In the genomic region with DNA sequence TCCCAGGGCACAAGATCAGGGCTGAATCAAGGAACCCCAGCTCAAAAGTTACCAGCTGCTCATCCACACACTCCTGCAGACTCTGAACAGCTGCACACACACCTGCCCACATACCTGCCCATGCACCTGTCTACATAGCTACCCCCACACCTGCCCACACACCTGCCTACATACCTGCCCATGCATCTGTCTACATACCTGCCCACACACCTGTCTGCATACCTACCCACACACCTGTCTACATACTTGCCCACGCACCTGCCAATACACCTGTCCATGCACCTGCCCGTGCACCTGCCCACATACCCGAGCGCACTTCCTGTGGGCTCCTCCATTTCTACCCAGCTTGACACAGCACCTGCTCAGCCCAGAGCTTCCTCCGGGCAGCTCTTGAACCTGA, we compare ENCODE assay signal across 21 cellular contexts.
DNase-seq lines count a peak whose midpoint lies in the region; ATAC-seq and FAIRE-seq lines count a peak whose summit lies in the region.
"Had no signal": no experiment of that assay in that cellular context is flagged by ENCODE, and none has a peak within 500 bp of the region (broad histone marks: within the 10 kb centered on the region; RNA-seq: fewer than 3 reads in every experiment).

No MANE protein-coding gene starts in this region.

- no peak overlapping the region for H2AK5ac ChIP-seq in mesenchymal stem cell (ENCODE audit: low read length, severe bottlenecking)

- H3K27me3 Mint-ChIP-seq in activated CD8-positive, alpha-beta T cell treated with anti-CD3 and anti-CD28 coated beads, Interleukin-2, amount 10 ng/mL, durations not matched to agents 7 days and 5 days (ENCODE audit: low read depth): no peaks in the 10 kb centered on the region
- H3K27me3 Mint-ChIP-seq: IgD-negative memory B cell had no signal

- no peaks in the 10 kb centered on the region for H3K4me1 ChIP-seq in mesenchymal stem cell (ENCODE audit: control insufficient read depth, insufficient read depth, low read depth, low read length)
- H3K4me1 ChIP-seq: A549 had no signal

- FAIRE-seq in HTR-8/SVneo (lab: Jason Lieb, UNC): peak; percentile 69
- FAIRE-seq: A549 had no signal

- H3K23ac ChIP-seq in mesenchymal stem cell (ENCODE audit: low read length in 2 of 2): no peak overlapping the region

- no peak overlapping the region for H3K14ac ChIP-seq in mesenchymal stem cell (ENCODE audit: low read length in 2 of 2)

- H3K9ac ChIP-seq in mesenchymal stem cell (ENCODE audit: low read length): no peak overlapping the region
- H3K9ac ChIP-seq: BLaER1, GM23248 had no signal

- H3K9me3 Mint-ChIP-seq in activated CD8-positive, alpha-beta T cell treated with anti-CD3 and anti-CD28 coated beads, Interleukin-2, amount 10 ng/mL, durations not matched to agents 7 days and 5 days (ENCODE audit: insufficient read depth): no peaks in the 10 kb centered on the region
- H3K9me3 Mint-ChIP-seq in activated naive CD4-positive, alpha-beta T cell treated with anti-CD3 and anti-CD28 coated beads, Interleukin-2, amount 50 U/mL, for 72 hours: no peaks in the 10 kb centered on the region
- H3K9me3 Mint-ChIP-seq: CD4-positive, alpha-beta memory T cell had no signal

- no peak overlapping the region for H3K27ac Mint-ChIP-seq in activated CD8-positive, alpha-beta T cell treated with anti-CD3 and anti-CD28 coated beads, Interleukin-2, amount 10 ng/mL, durations not matched to agents 7 days and 5 days
- H3K27ac Mint-ChIP-seq in activated naive CD4-positive, alpha-beta T cell treated with anti-CD3 and anti-CD28 coated beads, Interleukin-2, amount 50 U/mL, for 72 hours: no peak overlapping the region
- H3K27ac Mint-ChIP-seq: IgD-negative memory B cell had no signal

- H2BK12ac ChIP-seq in mesenchymal stem cell (ENCODE audit: low read length in 2 of 2): no peak overlapping the region

- POLR2A ChIA-PET in activated CD8-positive, alpha-beta T cell treated with anti-CD3 and anti-CD28 coated beads, Interleukin-2, amount 10 ng/mL, durations not matched to agents 7 days and 5 days (lab: Charles Lee): no interaction called here

- no peak for ATAC-seq in activated CD8-positive, alpha-beta T cell treated with anti-CD3 and anti-CD28 coated beads, Interleukin-2, amount 10 ng/mL, durations not matched to agents 7 days and 5 days
- no peak for ATAC-seq in activated naive CD4-positive, alpha-beta T cell treated with anti-CD3 and anti-CD28 coated beads, Interleukin-2, amount 50 U/mL, for 72 hours
- ATAC-seq: A549 had no signal

- no peak overlapping the region for H2BK120ac ChIP-seq in mesenchymal stem cell (ENCODE audit: low read depth, low read length)

- H3K4me3 Mint-ChIP-seq in activated CD8-positive, alpha-beta T cell treated with anti-CD3 and anti-CD28 coated beads, Interleukin-2, amount 10 ng/mL, durations not matched to agents 7 days and 5 days: no peak overlapping the region
- H3K4me3 Mint-ChIP-seq: CD4-positive, alpha-beta memory T cell; IgD-negative memory B cell had no signal

- peak overlapping the region; percentile 21 for H4K91ac ChIP-seq in mesenchymal stem cell (ENCODE audit: low read length)

- no peaks in the 10 kb centered on the region for H3K79me1 ChIP-seq in mesenchymal stem cell (replicated peaks; ENCODE audit: low read length, poor library complexity, severe bottlenecking)

- no peak overlapping the region for H2BK15ac ChIP-seq in mesenchymal stem cell (ENCODE audit: low read depth, poor library complexity, severe bottlenecking)

- no peaks in the 10 kb centered on the region for H3K36me3 Mint-ChIP-seq in activated CD8-positive, alpha-beta T cell treated with anti-CD3 and anti-CD28 coated beads, Interleukin-2, amount 10 ng/mL, durations not matched to agents 7 days and 5 days (ENCODE audit: low read depth)
- no peaks in the 10 kb centered on the region for H3K36me3 Mint-ChIP-seq in activated naive CD4-positive, alpha-beta T cell treated with anti-CD3 and anti-CD28 coated beads, Interleukin-2, amount 50 U/mL, for 72 hours
- H3K36me3 Mint-ChIP-seq: CD4-positive, alpha-beta memory T cell; IgD-negative memory B cell had no signal

- no peak overlapping the region for H3K27ac ChIP-seq in mesenchymal stem cell (ENCODE audit: low read length, poor library complexity, severe bottlenecking)
- H3K27ac ChIP-seq: A549, BLaER1, GM23248 had no signal

- no peaks in the 10 kb centered on the region for H3K4me1 Mint-ChIP-seq in activated CD8-positive, alpha-beta T cell treated with anti-CD3 and anti-CD28 coated beads, Interleukin-2, amount 10 ng/mL, durations not matched to agents 7 days and 5 days (ENCODE audit: low read depth)

- H3K4me2 ChIP-seq in mesenchymal stem cell (ENCODE audit: low read length, poor library complexity, severe bottlenecking): no peak overlapping the region
- H3K4me2 ChIP-seq: A549, BLaER1 had no signal

- peaks cover 32 to 40% of the 10 kb centered on the region in 2 experiments for H3K27me3 ChIP-seq in mesenchymal stem cell (ENCODE audit: control insufficient read depth in 1 of 2, insufficient read depth in 1 of 2, low read length in 2 of 2)
- H3K27me3 ChIP-seq: BLaER1 had no signal

- CTCF ChIA-PET in activated CD8-positive, alpha-beta T cell treated with anti-CD3 and anti-CD28 coated beads, Interleukin-2, amount 10 ng/mL, durations not matched to agents 7 days and 5 days (lab: Charles Lee): no interaction called here

- 88% methylated on average over 5 of the region's 5 CpGs for WGBS in mesenchymal stem cell

- DNase-seq in DMS153 (lab: John Stamatoyannopoulos, UW): peak; percentile 75
- no peak for DNase-seq in HTR-8/SVneo (ENCODE audit: insufficient read length, low spot score)
- DNase-seq in NCI-H2171 treated with DMSO at 0.1 percent for 48 hours (lab: John Stamatoyannopoulos, UW): peak; percentile 67
- DNase-seq in mesenchymal stem cell: no peak
- DNase-seq in activated CD8-positive, alpha-beta T cell treated with anti-CD3 and anti-CD28 coated beads, Interleukin-2, amount 10 ng/mL, durations not matched to agents 7 days and 5 days: no peak
- no peak for DNase-seq in NCI-H2196 treated with DMSO at 0.1 percent for 48 hours (lab: John Stamatoyannopoulos, UW; ENCODE audit: unreplicated experiment)
- DNase-seq in activated naive CD4-positive, alpha-beta T cell treated with anti-CD3 and anti-CD28 coated beads, Interleukin-2, amount 50 U/mL, for 72 hours (ENCODE audit: low spot score in 2 of 2): no peak
- no peak for DNase-seq in NOMO-1 treated with dmso at 0.1 percent for 144 hours (lab: John Stamatoyannopoulos, UW; ENCODE audit: unreplicated experiment)
- DNase-seq: CD4-positive, alpha-beta memory T cell; GDM1; GM23248; HCEC 1CT; Karpas-422; NCI-H1048; NCI-H146; NCI-H2081 treated with DMSO at 0.1 percent for 48 hours; NCI-H446 treated with DMSO at 0.1 percent for 48 hours; T-helper 2 cell had no signal

- H2BK5ac ChIP-seq in mesenchymal stem cell (ENCODE audit: low read depth, low read length, poor library complexity, severe bottlenecking): no peak overlapping the region

- H3K4me3 ChIP-seq in mesenchymal stem cell (ENCODE audit: insufficient read depth in 1 of 2, low read depth in 1 of 2, low read length in 2 of 2): no peak overlapping the region
- H3K4me3 ChIP-seq: A549, BLaER1, GM23248 had no signal

- H4K8ac ChIP-seq in mesenchymal stem cell (ENCODE audit: low read length): no peak overlapping the region

- H3K18ac ChIP-seq in mesenchymal stem cell (ENCODE audit: low read depth in 1 of 2, low read length in 2 of 2): no peak overlapping the region

- no peak overlapping the region for H2AFZ ChIP-seq in mesenchymal stem cell (ENCODE audit: low read depth, low read length)
- H2AFZ ChIP-seq: GM23248 had no signal

- no peaks in the 10 kb centered on the region for H3K36me3 ChIP-seq in mesenchymal stem cell (ENCODE audit: control insufficient read depth in 1 of 2, insufficient read depth in 2 of 2, low read depth in 1 of 2, low read length in 2 of 2)
- H3K36me3 ChIP-seq: BLaER1 had no signal

- H3K9me3 ChIP-seq in mesenchymal stem cell (ENCODE audit: control insufficient read depth, low read length): no peaks in the 10 kb centered on the region
- H3K9me3 ChIP-seq: A549, BLaER1 had no signal

- no peak overlapping the region for H3K4ac ChIP-seq in mesenchymal stem cell (ENCODE audit: low read depth in 1 of 2, low read length in 2 of 2)

Comparison
In these comparisons a context has a peak if more than half of its experiments do, and no peak if none do; other contexts are left out.
1. DNase-seq: peak in DMS153 (single experiment) and NCI-H2171 treated with DMSO at 0.1 percent for 48 hours (single experiment); none in HTR-8/SVneo (single experiment), mesenchymal stem cell (single experiment), activated CD8-positive, alpha-beta T cell treated with anti-CD3 and anti-CD28 coated beads, Interleukin-2, amount 10 ng/mL, durations not matched to agents 7 days and 5 days (single experiment), NCI-H2196 treated with DMSO at 0.1 percent for 48 hours (single experiment), activated naive CD4-positive, alpha-beta T cell treated with anti-CD3 and anti-CD28 coated beads, Interleukin-2, amount 50 U/mL, for 72 hours (0 of 2) and NOMO-1 treated with dmso at 0.1 percent for 144 hours (single experiment).